12 cellular contexts compared by ENCODE assay signal in genomic region chr20:48718914-48719578, GRCh38.
A peak's percentile ranks its signal among the peaks of the same experiment; 100 is the strongest.
DNase-seq lines count a peak whose midpoint lies in the region; ATAC-seq and TF ChIP-seq lines count a peak whose summit lies in the region.
"Had no signal": no experiment of that assay in that cellular context is flagged by ENCODE, and none has a peak within 500 bp of the region (broad histone marks: within the 10 kb centered on the region; RNA-seq: fewer than 3 reads in every experiment).

No MANE protein-coding gene starts in this region.

- no peaks in the 10 kb centered on the region for H3K9me3 ChIP-seq in CD4-positive, alpha-beta T cell (ENCODE audit: control insufficient read depth, low read length)
- H3K9me3 ChIP-seq in Loucy (ENCODE audit: insufficient read depth, low read depth, low read length): no peaks in the 10 kb centered on the region
- no peaks in the 10 kb centered on the region for H3K9me3 ChIP-seq in neural progenitor cell (ENCODE audit: low read depth)
- H3K9me3 ChIP-seq: left lung, MG63 had no signal

- H3K79me2 ChIP-seq in Loucy (ENCODE audit: insufficient read depth, low read length) (peaks cover 14% of the 10 kb centered on the region; the same call in 1 of the 2 replicates), neural progenitor cell (ENCODE audit: low read depth) (no peaks in the 10 kb centered on the region)

- H3K4me2 ChIP-seq in Loucy (ENCODE audit: low read depth, low read length, poor library complexity, severe bottlenecking) (peak overlapping the region; percentile 73), neural progenitor cell (no peak overlapping the region)

- H3K4me1 ChIP-seq in Loucy (ENCODE audit: insufficient read depth, low read length, poor library complexity, severe bottlenecking): peaks cover 59% of the 10 kb centered on the region
- no peaks in the 10 kb centered on the region for H3K4me1 ChIP-seq in neural progenitor cell

- peak overlapping the region; percentile 3 for H3K4me3 Mint-ChIP-seq in CD4-positive, alpha-beta T cell
- no peak overlapping the region for H3K4me3 Mint-ChIP-seq in neural progenitor cell

- peak overlapping the region; percentile 74 for H3K27ac Mint-ChIP-seq in CD4-positive, alpha-beta T cell
- peak overlapping the region; percentile 35 for H3K27ac Mint-ChIP-seq in neural progenitor cell

- H3K9me3 Mint-ChIP-seq in CD4-positive, alpha-beta T cell: no peaks in the 10 kb centered on the region
- H3K9me3 Mint-ChIP-seq in neural progenitor cell: no peaks in the 10 kb centered on the region

- CTCF ChIA-PET in CD4-positive, alpha-beta T cell (lab: Charles Lee): no interaction called here
- CTCF ChIA-PET in RWPE1 (lab: Yijun Ruan, JAX): interaction anchor here (0.6 kb wide), 1 partner anchor 11 kb away, joined by 3 read pairs; no protein-coding TSS in a partner anchor

- POLR2A ChIA-PET in CD4-positive, alpha-beta T cell (lab: Charles Lee): interaction anchor here (0.6 to 1.2 kb wide), 6 partner anchors 19 to 143 kb away, joined by 3 to 5 read pairs (median 3); no protein-coding TSS in a partner anchor
- POLR2A ChIA-PET in RWPE1 (lab: Yijun Ruan, JAX; ENCODE audit: low non-redundant PET): no interaction called here

- TF ChIP-seq CTCF in CD4-positive, alpha-beta T cell (IDR thresholded peaks at IDR 0.05): no peak
- no peak for TF ChIP-seq CTCF in Loucy (conservative IDR thresholded peaks at IDR 0.05; ENCODE audit: low read length)
- no peak for TF ChIP-seq CTCF in neural progenitor cell (IDR thresholded peaks at IDR 0.05)
- TF ChIP-seq CTCF in RWPE1 (conservative IDR thresholded peaks at IDR 0.05; ENCODE audit: low read depth): no peak

- H3K36me3 ChIP-seq in Loucy (ENCODE audit: insufficient read depth, low read length): peaks cover 3% of the 10 kb centered on the region; the same call in 1 of the 2 replicates
- no peaks in the 10 kb centered on the region for H3K36me3 ChIP-seq in neural progenitor cell
- H3K36me3 ChIP-seq: MG63 had no signal

- no peaks in the 10 kb centered on the region for H3K9me2 ChIP-seq in Loucy (replicated peaks; ENCODE audit: low read depth, low read length)

- H3K27me3 Mint-ChIP-seq in CD4-positive, alpha-beta T cell: no peaks in the 10 kb centered on the region
- H3K27me3 Mint-ChIP-seq in neural progenitor cell (ENCODE audit: insufficient read depth, low read depth): peaks cover 2% of the 10 kb centered on the region

- H3K4me3 ChIP-seq in Loucy (ENCODE audit: low read length, poor library complexity, severe bottlenecking) (peak overlapping the region; percentile 52), neural progenitor cell (no peak overlapping the region)
- H3K4me3 ChIP-seq: left lung, MG63 had no signal

- peaks cover 84% of the 10 kb centered on the region for H3K4me1 Mint-ChIP-seq in CD4-positive, alpha-beta T cell (ENCODE audit: low read depth)
- peaks cover 35% of the 10 kb centered on the region for H3K4me1 Mint-ChIP-seq in neural progenitor cell

- H3K27ac ChIP-seq in CD4-positive, alpha-beta T cell (ENCODE audit: low read depth, low read length): no peak overlapping the region
- no peak overlapping the region for H3K27ac ChIP-seq in neural progenitor cell
- no peak overlapping the region for H3K27ac ChIP-seq in RWPE1
- H3K27ac ChIP-seq: C4-2B had no signal

- peak; percentile 54 for ATAC-seq in CD4-positive, alpha-beta T cell (ENCODE audit: poor library complexity)
- ATAC-seq in HG02759 (IDR thresholded peaks at IDR 0.05; ENCODE audit: unreplicated experiment): no peak
- ATAC-seq in HG02623 (IDR thresholded peaks at IDR 0.05; ENCODE audit: unreplicated experiment): no peak
- ATAC-seq: left lung had no signal

- intact Hi-C loops in CD4-positive, alpha-beta T cell (cut with DNase I, micrococcal nuclease): loop anchor here in 1 of 2 experiments (5.0 kb wide), 1 partner anchor 108 kb away; the partner anchor contains the start of gene PREX1

- H2AFZ ChIP-seq in Loucy (ENCODE audit: low read length) (no peak overlapping the region), neural progenitor cell (replicated peaks) (no peak overlapping the region)

- H4K20me1 ChIP-seq in Loucy (ENCODE audit: insufficient read depth, low read length, poor library complexity, severe bottlenecking): peaks cover 10% of the 10 kb centered on the region
- H4K20me1 ChIP-seq in neural progenitor cell (ENCODE audit: low read depth): peaks cover 4% of the 10 kb centered on the region

- no peaks in the 10 kb centered on the region for H3K27me3 ChIP-seq in CD4-positive, alpha-beta T cell (ENCODE audit: control insufficient read depth, insufficient read depth, low read length)
- H3K27me3 ChIP-seq in Loucy (ENCODE audit: insufficient read depth, low read length, poor library complexity, severe bottlenecking): no peaks in the 10 kb centered on the region
- no peaks in the 10 kb centered on the region for H3K27me3 ChIP-seq in neural progenitor cell
- H3K27me3 ChIP-seq: left lung, MG63 had no signal

- H3K9ac ChIP-seq in Loucy (ENCODE audit: low read depth, low read length, poor library complexity, severe bottlenecking) (peak overlapping the region; percentile 32), neural progenitor cell (no peak overlapping the region)

- DNase-seq in CD4-positive, alpha-beta T cell: peak in 6 of 10 experiments; percentile 7 to 32 (median 24)
- DNase-seq in activated gamma-delta T cell (lab: John Stamatoyannopoulos, UW) (peak; percentile 41), neural progenitor cell (ENCODE audit: low spot score) (no peak), RWPE1 (ENCODE audit: low spot score) (no peak)
- no peak for DNase-seq in effector CD8-positive, alpha-beta T cell (lab: John Stamatoyannopoulos, UW)
- DNase-seq: MG63, NCI-H774 had no signal

- H3F3A ChIP-seq in Loucy (ENCODE audit: low read depth) (no peaks in the 10 kb centered on the region), neural progenitor cell (ENCODE audit: low read depth) (no peaks in the 10 kb centered on the region)

- H3K36me3 Mint-ChIP-seq in CD4-positive, alpha-beta T cell (ENCODE audit: low read depth): peaks cover 7% of the 10 kb centered on the region
- H3K36me3 Mint-ChIP-seq in neural progenitor cell: peaks cover 16% of the 10 kb centered on the region

Comparison
In these comparisons a context has a peak if more than half of its experiments do, and no peak if none do; other contexts are left out.
1. DNase-seq: peak in CD4-positive, alpha-beta T cell (6 of 10) and activated gamma-delta T cell (single experiment); none in neural progenitor cell (single experiment), effector CD8-positive, alpha-beta T cell (single experiment) and RWPE1 (single experiment).